11 cellular contexts compared by ENCODE assay signal in the genomic region with DNA sequence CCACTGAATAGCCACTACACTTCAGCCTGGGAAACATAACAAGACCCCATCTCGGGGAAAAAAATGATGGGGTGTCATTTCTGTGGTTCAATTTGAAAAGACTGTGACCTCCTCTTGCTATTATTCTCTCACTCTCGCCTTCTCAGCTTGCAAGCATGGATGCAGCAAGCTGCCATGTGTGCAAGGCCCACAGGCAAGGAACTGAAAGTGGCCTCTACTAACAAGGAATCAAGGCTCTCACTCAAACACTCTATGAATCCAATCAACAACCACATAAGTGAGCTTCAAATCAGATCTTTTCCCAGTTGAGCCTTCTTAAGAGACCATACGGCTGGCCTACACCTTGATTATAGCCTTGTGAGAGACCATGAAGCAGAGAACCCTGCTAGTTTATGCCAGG. TPM values are rescaled to one million over a fixed set of nuclear protein-coding genes. Genes with fewer than 3 reads are reported as not detected.
DNase-seq lines count a peak whose midpoint lies in the region; ATAC-seq and TF ChIP-seq lines count a peak whose summit lies in the region.
"Had no signal": no experiment of that assay in that cellular context is flagged by ENCODE, and none has a peak within 500 bp of the region (broad histone marks: within the 10 kb centered on the region; RNA-seq: fewer than 3 reads in every experiment).

No MANE protein-coding gene starts in this region.

- no peak for TF ChIP-seq RAD21 in HCT116 (IDR thresholded peaks at IDR 0.05; ENCODE audit: low read depth)

- H3K4me1 Mint-ChIP-seq in activated CD4-positive, alpha-beta memory T cell treated with anti-CD3 and anti-CD28 coated beads for 36 hours (ENCODE audit: low read depth): peaks cover 17% of the 10 kb centered on the region
- peaks cover 12% of the 10 kb centered on the region for H3K4me1 Mint-ChIP-seq in activated CD4-positive, alpha-beta memory T cell treated with anti-CD3 and anti-CD28 coated beads, Interleukin-2, amount 10 ng/mL, durations not matched to agents 7 days and 5 days
- peaks cover 8% of the 10 kb centered on the region for H3K4me1 Mint-ChIP-seq in stimulated activated effector memory CD8-positive, alpha-beta T cell treated with anti-CD3 and anti-CD28 coated beads, Interleukin-12 subunit alpha, Interleukin-12 subunit beta, amount 100 ng/mL, for 72 hours

- TF ChIP-seq CTCF in HCT116 (IDR thresholded peaks at IDR 0.05 in 2 of 3, conservative IDR thresholded peaks at IDR 0.05 in 1 of 3; ENCODE audit: borderline replicate concordance in 1 of 3, insufficient read depth in 1 of 3, low read depth in 2 of 3, low read length in 2 of 3): no peak
- no peak for TF ChIP-seq CTCF in VCaP (conservative IDR thresholded peaks at IDR 0.05)

- ATAC-seq in HCT116 (no peak), HG03108 (IDR thresholded peaks at IDR 0.05; ENCODE audit: unreplicated experiment) (no peak)
- ATAC-seq in stimulated activated effector memory CD8-positive, alpha-beta T cell treated with anti-CD3 and anti-CD28 coated beads, Interleukin-12 subunit alpha, Interleukin-12 subunit beta, amount 100 ng/mL, for 72 hours: no peak

- POLR2A ChIA-PET in activated CD4-positive, alpha-beta memory T cell treated with anti-CD3 and anti-CD28 coated beads for 36 hours (lab: Charles Lee): interaction anchor here (0.8 to 1.4 kb wide), 4 partner anchors 17 to 90 kb away, joined by 3 read pairs; a partner anchor contains a TSS
- POLR2A ChIA-PET in activated CD4-positive, alpha-beta memory T cell treated with anti-CD3 and anti-CD28 coated beads, Interleukin-2, amount 10 ng/mL, durations not matched to agents 7 days and 5 days (lab: Charles Lee): interaction anchor here (1.0 to 2.3 kb wide), 3 partner anchors 18 to 91 kb away, joined by 3 to 17 read pairs (median 5); a partner anchor contains a TSS
- POLR2A ChIA-PET in HCT116 (lab: Charles Lee): no interaction called here

- no peaks in the 10 kb centered on the region for H3K27me3 ChIP-seq in HCT116 (ENCODE audit: insufficient read depth, low read length)
- H3K27me3 ChIP-seq: ovary, upper lobe of left lung had no signal

- no peaks in the 10 kb centered on the region for H3K9me2 ChIP-seq in HCT116 (ENCODE audit: insufficient read depth)

- BruUV-seq in HCT116 (replicated peaks; lab: Mats Ljungman, UMichigan): no TSS peak

- intact Hi-C loops in activated CD4-positive, alpha-beta memory T cell treated with anti-CD3 and anti-CD28 coated beads for 36 hours (cut with micrococcal nuclease): loop anchor here (10.0 kb wide), 1 partner anchor 608 kb away; a partner anchor contains a TSS
- intact Hi-C loops in HCT116 (cut with micrococcal nuclease): loop anchor here (5.0 to 10.0 kb wide), 3 partner anchors 302 to 676 kb away; a partner anchor contains a TSS

- no peaks in the 10 kb centered on the region for H4K20me1 ChIP-seq in HCT116 (ENCODE audit: insufficient read depth)

- peak overlapping the region; percentile 89 for H2AFZ ChIP-seq in HCT116 (ENCODE audit: low read depth, low read length, poor library complexity, severe bottlenecking)

- no peaks in the 10 kb centered on the region for H3K79me2 ChIP-seq in HCT116 (ENCODE audit: insufficient read depth, low read length)

- CTCF ChIA-PET in activated CD4-positive, alpha-beta memory T cell treated with anti-CD3 and anti-CD28 coated beads for 36 hours (lab: Charles Lee): interaction anchor here (0.8 to 10.7 kb wide), 19 partner anchors 11 to 676 kb away, joined by 3 to 265 read pairs (median 7); a partner anchor contains a TSS
- CTCF ChIA-PET in activated CD4-positive, alpha-beta memory T cell treated with anti-CD3 and anti-CD28 coated beads, Interleukin-2, amount 10 ng/mL, durations not matched to agents 7 days and 5 days (lab: Charles Lee): interaction anchor here (0.6 to 9.9 kb wide), 20 partner anchors 9 to 606 kb away, joined by 3 to 149 read pairs (median 4); a partner anchor contains a TSS
- CTCF ChIA-PET in HCT116 (lab: Charles Lee): interaction anchor here (1.0 to 4.4 kb wide), 11 partner anchors 83 to 699 kb away, joined by 3 to 50 read pairs (median 8); a partner anchor contains a TSS

- H3K36me3 ChIP-seq in HCT116 (ENCODE audit: control insufficient read depth in 1 of 2, insufficient read depth in 2 of 2, low read length in 2 of 2): no peaks in the 10 kb centered on the region
- H3K36me3 ChIP-seq: ovary, upper lobe of left lung had no signal

- no peak for TF ChIP-seq POLR2A in HCT116 (IDR thresholded peaks at IDR 0.05; ENCODE audit: borderline replicate concordance, extremely low read depth, insufficient read depth, insufficient read length)

- H3K36me3 Mint-ChIP-seq in activated CD4-positive, alpha-beta memory T cell treated with anti-CD3 and anti-CD28 coated beads for 36 hours: peaks cover 1% of the 10 kb centered on the region
- no peaks in the 10 kb centered on the region for H3K36me3 Mint-ChIP-seq in activated CD4-positive, alpha-beta memory T cell treated with anti-CD3 and anti-CD28 coated beads, Interleukin-2, amount 10 ng/mL, durations not matched to agents 7 days and 5 days (ENCODE audit: low read depth)
- H3K36me3 Mint-ChIP-seq in stimulated activated effector memory CD8-positive, alpha-beta T cell treated with anti-CD3 and anti-CD28 coated beads, Interleukin-12 subunit alpha, Interleukin-12 subunit beta, amount 100 ng/mL, for 72 hours: no peaks in the 10 kb centered on the region

- H3K4me1 ChIP-seq in HCT116 (ENCODE audit: control insufficient read depth in 1 of 2, insufficient read depth in 2 of 2, low read length in 2 of 2): peaks cover 0 to 16% of the 10 kb centered on the region in 2 experiments; a peak in 2 of 4 replicates

- DNase-seq in activated CD4-positive, alpha-beta memory T cell treated with anti-CD3 and anti-CD28 coated beads for 36 hours: no peak
- no peak for DNase-seq in activated CD4-positive, alpha-beta memory T cell treated with anti-CD3 and anti-CD28 coated beads, Interleukin-2, amount 10 ng/mL, durations not matched to agents 7 days and 5 days
- no peak for DNase-seq in HCT116 (ENCODE audit: low read depth, low spot score)
- no peak for DNase-seq in stimulated activated effector memory CD8-positive, alpha-beta T cell treated with anti-CD3 and anti-CD28 coated beads, Interleukin-12 subunit alpha, Interleukin-12 subunit beta, amount 100 ng/mL, for 72 hours (ENCODE audit: low spot score in 2 of 2)
- DNase-seq in putamen (ENCODE audit: low spot score): no peak
- no peak for DNase-seq in activated CD4-positive, alpha-beta T cell treated with anti-CD3 and anti-CD28 coated beads for 4 hours
- DNase-seq: ovary, Right ventricle myocardium superior, upper lobe of left lung had no signal

- no peak overlapping the region for H3K4me2 ChIP-seq in HCT116 (ENCODE audit: low read length)

- RAD21 ChIA-PET in HCT116 (lab: Charles Lee; ENCODE audit: low non-redundant PET in 1 of 2, low total read pairs in 2 of 2, uncharacterized antibody in 2 of 2, unreplicated experiment in 2 of 2): no interaction called here

- peaks cover 12% of the 10 kb centered on the region for H3K9me3 Mint-ChIP-seq in activated CD4-positive, alpha-beta memory T cell treated with anti-CD3 and anti-CD28 coated beads for 36 hours
- H3K9me3 Mint-ChIP-seq in activated CD4-positive, alpha-beta memory T cell treated with anti-CD3 and anti-CD28 coated beads, Interleukin-2, amount 10 ng/mL, durations not matched to agents 7 days and 5 days: no peaks in the 10 kb centered on the region
- H3K9me3 Mint-ChIP-seq in stimulated activated effector memory CD8-positive, alpha-beta T cell treated with anti-CD3 and anti-CD28 coated beads, Interleukin-12 subunit alpha, Interleukin-12 subunit beta, amount 100 ng/mL, for 72 hours: no peaks in the 10 kb centered on the region

- H3K4me3 ChIP-seq in HCT116 (replicated peaks in 1 of 2; ENCODE audit: low read depth in 1 of 2, low read length in 2 of 2): no peak overlapping the region

- H3K4me3 Mint-ChIP-seq in activated CD4-positive, alpha-beta memory T cell treated with anti-CD3 and anti-CD28 coated beads for 36 hours: no peak overlapping the region
- H3K4me3 Mint-ChIP-seq in activated CD4-positive, alpha-beta memory T cell treated with anti-CD3 and anti-CD28 coated beads, Interleukin-2, amount 10 ng/mL, durations not matched to agents 7 days and 5 days: no peak overlapping the region
- H3K4me3 Mint-ChIP-seq in stimulated activated effector memory CD8-positive, alpha-beta T cell treated with anti-CD3 and anti-CD28 coated beads, Interleukin-12 subunit alpha, Interleukin-12 subunit beta, amount 100 ng/mL, for 72 hours: no peak overlapping the region

- peak overlapping the region; percentile 85 for H3K27ac Mint-ChIP-seq in activated CD4-positive, alpha-beta memory T cell treated with anti-CD3 and anti-CD28 coated beads for 36 hours
- no peak overlapping the region for H3K27ac Mint-ChIP-seq in activated CD4-positive, alpha-beta memory T cell treated with anti-CD3 and anti-CD28 coated beads, Interleukin-2, amount 10 ng/mL, durations not matched to agents 7 days and 5 days
- H3K27ac Mint-ChIP-seq in stimulated activated effector memory CD8-positive, alpha-beta T cell treated with anti-CD3 and anti-CD28 coated beads, Interleukin-12 subunit alpha, Interleukin-12 subunit beta, amount 100 ng/mL, for 72 hours: peak overlapping the region; percentile 79

- 0 out of 4 replicates have a peak, but pooled peaks cover 0 to 4% of the 10 kb centered on the region in 2 experiments for H3K9me3 ChIP-seq in HCT116 (ENCODE audit: control insufficient read depth in 1 of 2, insufficient read depth in 1 of 2, low read depth in 1 of 2, low read length in 2 of 2)
- H3K9me3 ChIP-seq: ovary, upper lobe of left lung had no signal

- H3K27me3 Mint-ChIP-seq in activated CD4-positive, alpha-beta memory T cell treated with anti-CD3 and anti-CD28 coated beads for 36 hours: no peaks in the 10 kb centered on the region
- peaks cover 1% of the 10 kb centered on the region for H3K27me3 Mint-ChIP-seq in activated CD4-positive, alpha-beta memory T cell treated with anti-CD3 and anti-CD28 coated beads, Interleukin-2, amount 10 ng/mL, durations not matched to agents 7 days and 5 days

- H3K9ac ChIP-seq in HCT116 (ENCODE audit: low read length): no peak overlapping the region

- H3K27ac ChIP-seq in HCT116 (ENCODE audit: low read depth, low read length): no peak overlapping the region
- peak overlapping the region; percentile 55 for H3K27ac ChIP-seq in VCaP

RNA-seq across cellular contexts. Expression of a gene that starts 17.9 kb away (rescaled TPM):
- total RNA-seq in activated CD4-positive, alpha-beta memory T cell treated with anti-CD3 and anti-CD28 coated beads for 36 hours: 10 to 100 TPM; 70.3 to 74.7 TPM
- 10 to 100 TPM; 76.5 to 77.9 TPM for total RNA-seq in activated CD4-positive, alpha-beta memory T cell treated with anti-CD3 and anti-CD28 coated beads, Interleukin-2, amount 10 ng/mL, durations not matched to agents 7 days and 5 days
- 43.8 TPM for total RNA-seq in HCT116 (2021; ENCODE audit: unreplicated experiment)
- 49.7 and 61.4 TPM in 2 replicates for polyA plus RNA-seq in HCT116 (2012)
